Comparison of ENCODE assay signal across 2 cellular contexts in genomic region chr20:62787329-62787728, GRCh38.
TF ChIP-seq lines count a peak whose summit lies in the region.

No MANE protein-coding gene starts in this region.

TF ChIP-seq in endothelial cell of umbilical vein, 7 proteins besides CTCF, POLR2A, EP300 and RAD21:
- peak; percentile 19 for TF ChIP-seq GATA2 (IDR thresholded peaks at IDR 0.05; ENCODE audit: insufficient read depth, insufficient read length, low read depth, low read length)
- no peak for TF ChIP-seq EZH2 (IDR thresholded peaks at IDR 0.05; ENCODE audit: borderline replicate concordance, low read depth, low read length, severe bottlenecking)
- no peak for TF ChIP-seq JUN (IDR thresholded peaks at IDR 0.05; ENCODE audit: borderline replicate concordance, insufficient read depth, insufficient read length, low read depth)

TF ChIP-seq in HepG2, 621 proteins besides CTCF, POLR2A, EP300 and RAD21:
- TF ChIP-seq, protein P1, sequence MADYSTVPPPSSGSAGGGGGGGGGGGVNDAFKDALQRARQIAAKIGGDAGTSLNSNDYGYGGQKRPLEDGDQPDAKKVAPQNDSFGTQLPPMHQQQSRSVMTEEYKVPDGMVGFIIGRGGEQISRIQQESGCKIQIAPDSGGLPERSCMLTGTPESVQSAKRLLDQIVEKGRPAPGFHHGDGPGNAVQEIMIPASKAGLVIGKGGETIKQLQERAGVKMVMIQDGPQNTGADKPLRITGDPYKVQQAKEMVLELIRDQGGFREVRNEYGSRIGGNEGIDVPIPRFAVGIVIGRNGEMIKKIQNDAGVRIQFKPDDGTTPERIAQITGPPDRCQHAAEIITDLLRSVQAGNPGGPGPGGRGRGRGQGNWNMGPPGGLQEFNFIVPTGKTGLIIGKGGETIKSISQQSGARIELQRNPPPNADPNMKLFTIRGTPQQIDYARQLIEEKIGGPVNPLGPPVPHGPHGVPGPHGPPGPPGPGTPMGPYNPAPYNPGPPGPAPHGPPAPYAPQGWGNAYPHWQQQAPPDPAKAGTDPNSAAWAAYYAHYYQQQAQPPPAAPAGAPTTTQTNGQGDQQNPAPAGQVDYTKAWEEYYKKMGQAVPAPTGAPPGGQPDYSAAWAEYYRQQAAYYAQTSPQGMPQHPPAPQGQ (CRISPR knock-in tag; IDR thresholded peaks at IDR 0.05; ENCODE audit: borderline replicate concordance): no peak
- TF ChIP-seq LBX2 (CRISPR knock-in tag; IDR thresholded peaks at IDR 0.05; ENCODE audit: borderline replicate concordance) (no peak), ZNF878 (CRISPR knock-in tag; IDR thresholded peaks at IDR 0.05) (no peak), ZNF17 (CRISPR knock-in tag; IDR thresholded peaks at IDR 0.05) (no peak), ZNF569 (CRISPR knock-in tag; IDR thresholded peaks at IDR 0.05; ENCODE audit: borderline replicate concordance) (no peak), PTBP1 (IDR thresholded peaks at IDR 0.05; ENCODE audit: low read depth, low read length, poor library complexity, severe bottlenecking) (no peak), NCOA5 (CRISPR knock-in tag; IDR thresholded peaks at IDR 0.05) (no peak), FIP1L1 (IDR thresholded peaks at IDR 0.05; ENCODE audit: borderline replicate concordance, insufficient read depth, low read depth, low read length) (no peak), ARNT2 (CRISPR knock-in tag; IDR thresholded peaks at IDR 0.05; ENCODE audit: low read depth) (no peak), ZNF337 (CRISPR knock-in tag; IDR thresholded peaks at IDR 0.05; ENCODE audit: borderline replicate concordance, low read depth) (no peak), ZBTB14 (CRISPR knock-in tag; IDR thresholded peaks at IDR 0.05) (no peak), ZNF724P (CRISPR knock-in tag; IDR thresholded peaks at IDR 0.05; ENCODE audit: borderline replicate concordance) (no peak), PHB2 (IDR thresholded peaks at IDR 0.05; ENCODE audit: partially characterized antibody) (no peak), ZNF75D (CRISPR knock-in tag; IDR thresholded peaks at IDR 0.05; ENCODE audit: borderline replicate concordance) (no peak), JUNB (CRISPR knock-in tag; IDR thresholded peaks at IDR 0.05; ENCODE audit: borderline replicate concordance) (no peak), ZNF530 (CRISPR knock-in tag; IDR thresholded peaks at IDR 0.05; ENCODE audit: low read depth) (no peak), SIX4 (CRISPR knock-in tag; IDR thresholded peaks at IDR 0.05) (no peak)
